ENCODE assay signal across 1 cellular context in genomic region chr16:23031508-23032098, GRCh38.
A peak's percentile ranks its signal among the peaks of the same experiment; 100 is the strongest.
TF ChIP-seq lines count a peak whose summit lies in the region.

No MANE protein-coding gene starts in this region.

TF ChIP-seq in HEK293, 187 proteins besides CTCF, POLR2A, EP300 and RAD21 (continued from another document):
- no peak for TF ChIP-seq KLF17 (tag by site-specific recombination; IDR thresholded peaks at IDR 0.05)
- TF ChIP-seq PRDM10 (tag by site-specific recombination; IDR thresholded peaks at IDR 0.05): peak; percentile 98
- TF ChIP-seq AEBP2 (tag by site-specific recombination; IDR thresholded peaks at IDR 0.05; ENCODE audit: borderline replicate concordance): no peak
